19 cellular contexts compared by ENCODE assay signal in the genomic region with DNA sequence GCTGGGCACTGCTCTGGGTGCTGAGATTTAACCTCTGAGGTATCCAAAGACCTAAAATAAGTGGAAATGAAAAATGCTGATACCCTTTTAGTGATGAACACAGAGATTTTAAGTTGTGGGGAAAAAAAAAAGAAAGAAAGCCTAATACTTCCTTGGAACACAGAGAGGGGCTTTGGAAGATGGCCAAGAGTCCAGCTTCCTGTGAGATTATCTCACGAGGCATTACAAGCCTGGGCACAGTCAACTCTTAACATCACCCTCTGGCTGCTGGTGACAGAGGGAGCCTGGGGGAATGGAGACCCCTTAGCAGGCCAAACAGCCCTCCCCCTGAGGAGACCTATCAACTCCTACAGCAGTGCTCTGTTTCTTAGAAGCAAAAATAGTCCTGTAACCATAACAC. TPM values are rescaled to one million over a fixed set of nuclear protein-coding genes. Genes with fewer than 3 reads are reported as not detected.
DNase-seq lines count a peak whose midpoint lies in the region; ATAC-seq and TF ChIP-seq lines count a peak whose summit lies in the region.
"Had no signal": no experiment of that assay in that cellular context is flagged by ENCODE, and none has a peak within 500 bp of the region (broad histone marks: within the 10 kb centered on the region; RNA-seq: fewer than 3 reads in every experiment).

No MANE protein-coding gene starts in this region.

- TF ChIP-seq CTCF in SU-DHL-6 (IDR thresholded peaks at IDR 0.05; ENCODE audit: insufficient read depth, low read length, poor library complexity, severe bottlenecking) (no peak), left lung (IDR thresholded peaks at IDR 0.05) (no peak)
- TF ChIP-seq CTCF in activated CD8-positive, alpha-beta T cell treated with anti-CD3 and anti-CD28 coated beads for 36 hours (IDR thresholded peaks at IDR 0.05), result no peak

- no peaks in the 10 kb centered on the region for H3K79me2 ChIP-seq in SU-DHL-6 (ENCODE audit: insufficient read depth, low read length)

- no peaks in the 10 kb centered on the region for H3K9me2 ChIP-seq in SU-DHL-6 (replicated peaks; ENCODE audit: insufficient read depth, low read length)

- H3K9me3 ChIP-seq in SU-DHL-6 (ENCODE audit: insufficient read depth, low read length) (peaks cover 8% of the 10 kb centered on the region; the same call in 1 of the 2 replicates), left lung (no peaks in the 10 kb centered on the region)
- H3K9me3 ChIP-seq: suprapubic skin had no signal

- ATAC-seq in left lung (no peak), esophagus mucosa (no peak)
- ATAC-seq in activated CD8-positive, alpha-beta T cell treated with anti-CD3 and anti-CD28 coated beads for 36 hours, result no peak

- no peaks in the 10 kb centered on the region for H4K20me1 ChIP-seq in SU-DHL-6 (ENCODE audit: low read depth, low read length)

- peaks cover 38% of the 10 kb centered on the region for H3K4me1 Mint-ChIP-seq in activated CD4-positive, alpha-beta memory T cell treated with anti-CD3 and anti-CD28 coated beads for 36 hours (ENCODE audit: low read depth)
- H3K4me1 Mint-ChIP-seq in activated CD4-positive, alpha-beta memory T cell treated with anti-CD3 and anti-CD28 coated beads, Interleukin-2, amount 10 ng/mL, durations not matched to agents 7 days and 5 days, result peaks cover 31% of the 10 kb centered on the region
- peaks cover 38% of the 10 kb centered on the region for H3K4me1 Mint-ChIP-seq in activated CD8-positive, alpha-beta T cell treated with anti-CD3 and anti-CD28 coated beads for 36 hours (ENCODE audit: low read depth)

- peak overlapping the region; percentile 77 for H3K27ac Mint-ChIP-seq in activated CD4-positive, alpha-beta memory T cell treated with anti-CD3 and anti-CD28 coated beads for 36 hours
- no peak overlapping the region for H3K27ac Mint-ChIP-seq in activated CD4-positive, alpha-beta memory T cell treated with anti-CD3 and anti-CD28 coated beads, Interleukin-2, amount 10 ng/mL, durations not matched to agents 7 days and 5 days
- no peak overlapping the region for H3K27ac Mint-ChIP-seq in activated CD8-positive, alpha-beta T cell treated with anti-CD3 and anti-CD28 coated beads for 36 hours
- H3K27ac Mint-ChIP-seq: endodermal cell, H9 had no signal

- peak overlapping the region; percentile 91 for H3K4me2 ChIP-seq in SU-DHL-6 (ENCODE audit: low read depth, low read length, poor library complexity, severe bottlenecking)

- CTCF ChIA-PET in activated CD4-positive, alpha-beta memory T cell treated with anti-CD3 and anti-CD28 coated beads for 36 hours (lab: Charles Lee), result no interaction called here
- CTCF ChIA-PET in activated CD4-positive, alpha-beta memory T cell treated with anti-CD3 and anti-CD28 coated beads, Interleukin-2, amount 10 ng/mL, durations not matched to agents 7 days and 5 days (lab: Charles Lee), result no interaction called here
- CTCF ChIA-PET in activated CD8-positive, alpha-beta T cell treated with anti-CD3 and anti-CD28 coated beads for 36 hours (lab: Charles Lee), result no interaction called here

- H3K4me3 Mint-ChIP-seq in activated CD4-positive, alpha-beta memory T cell treated with anti-CD3 and anti-CD28 coated beads for 36 hours, result no peak overlapping the region
- H3K4me3 Mint-ChIP-seq in activated CD4-positive, alpha-beta memory T cell treated with anti-CD3 and anti-CD28 coated beads, Interleukin-2, amount 10 ng/mL, durations not matched to agents 7 days and 5 days, result no peak overlapping the region
- H3K4me3 Mint-ChIP-seq in activated CD8-positive, alpha-beta T cell treated with anti-CD3 and anti-CD28 coated beads for 36 hours, result no peak overlapping the region
- H3K4me3 Mint-ChIP-seq: activated naive CD8-positive, alpha-beta T cell treated with anti-CD3 and anti-CD28 coated beads, Interleukin-2, amount 10 ng/mL, durations not matched to agents 7 days and 5 days; endodermal cell; H9 had no signal

- no peak for DNase-seq in activated CD4-positive, alpha-beta memory T cell treated with anti-CD3 and anti-CD28 coated beads for 36 hours
- DNase-seq in activated CD4-positive, alpha-beta memory T cell treated with anti-CD3 and anti-CD28 coated beads, Interleukin-2, amount 10 ng/mL, durations not matched to agents 7 days and 5 days, result no peak
- no peak for DNase-seq in left lung
- DNase-seq in posterior cingulate gyrus, result no peak
- no peak for DNase-seq in activated CD8-positive, alpha-beta T cell treated with anti-CD3 and anti-CD28 coated beads for 36 hours
- DNase-seq: activated CD4-positive, CD25-positive, alpha-beta regulatory T cell; activated CD8-positive, alpha-beta memory T cell treated with anti-CD3 and anti-CD28 coated beads, Interleukin-2, amount 50 U/mL, for 4 hours; activated naive CD8-positive, alpha-beta T cell treated with anti-CD3 and anti-CD28 coated beads, Interleukin-2, amount 10 ng/mL, durations not matched to agents 7 days and 5 days; endodermal cell; H9; MM.1S; NCI-H2029; NCI-H69 had no signal

- H3K36me3 Mint-ChIP-seq in activated CD4-positive, alpha-beta memory T cell treated with anti-CD3 and anti-CD28 coated beads for 36 hours, result peaks cover 4% of the 10 kb centered on the region
- peaks cover 26% of the 10 kb centered on the region for H3K36me3 Mint-ChIP-seq in activated CD4-positive, alpha-beta memory T cell treated with anti-CD3 and anti-CD28 coated beads, Interleukin-2, amount 10 ng/mL, durations not matched to agents 7 days and 5 days (ENCODE audit: low read depth)
- H3K36me3 Mint-ChIP-seq in activated CD8-positive, alpha-beta T cell treated with anti-CD3 and anti-CD28 coated beads for 36 hours (ENCODE audit: low read depth), result peaks cover 13% of the 10 kb centered on the region

- no peaks in the 10 kb centered on the region for H3K27me3 Mint-ChIP-seq in activated CD4-positive, alpha-beta memory T cell treated with anti-CD3 and anti-CD28 coated beads for 36 hours
- H3K27me3 Mint-ChIP-seq in activated CD4-positive, alpha-beta memory T cell treated with anti-CD3 and anti-CD28 coated beads, Interleukin-2, amount 10 ng/mL, durations not matched to agents 7 days and 5 days, result no peaks in the 10 kb centered on the region
- no peaks in the 10 kb centered on the region for H3K27me3 Mint-ChIP-seq in activated CD8-positive, alpha-beta T cell treated with anti-CD3 and anti-CD28 coated beads for 36 hours
- H3K27me3 Mint-ChIP-seq: activated naive CD8-positive, alpha-beta T cell treated with anti-CD3 and anti-CD28 coated beads, Interleukin-2, amount 10 ng/mL, durations not matched to agents 7 days and 5 days had no signal

- H2AFZ ChIP-seq in SU-DHL-6 (ENCODE audit: low read depth, low read length, severe bottlenecking), result peak overlapping the region; percentile 56

- POLR2A ChIA-PET in activated CD4-positive, alpha-beta memory T cell treated with anti-CD3 and anti-CD28 coated beads for 36 hours (lab: Charles Lee), result no interaction called here
- POLR2A ChIA-PET in activated CD4-positive, alpha-beta memory T cell treated with anti-CD3 and anti-CD28 coated beads, Interleukin-2, amount 10 ng/mL, durations not matched to agents 7 days and 5 days (lab: Charles Lee), result no interaction called here
- POLR2A ChIA-PET in activated CD8-positive, alpha-beta T cell treated with anti-CD3 and anti-CD28 coated beads for 36 hours (lab: Charles Lee), result interaction anchor here (0.7 to 2.1 kb wide), 2 partner anchors 60 to 654 kb away, joined by 5 to 6 read pairs; no protein-coding TSS in a partner anchor

- H3K36me3 ChIP-seq in SU-DHL-6 (ENCODE audit: low read length), result peaks cover 9% of the 10 kb centered on the region
- no peaks in the 10 kb centered on the region for H3K36me3 ChIP-seq in left lung
- H3K36me3 ChIP-seq: suprapubic skin had no signal

- H3K4me1 ChIP-seq in left lung, result peaks cover 5 to 61% of the 10 kb centered on the region in 2 donors

- H3F3A ChIP-seq in SU-DHL-6 (ENCODE audit: insufficient read depth), result peaks cover 32% of the 10 kb centered on the region

- peak overlapping the region; percentile 7 for H3K4me3 ChIP-seq in SU-DHL-6 (ENCODE audit: insufficient read depth, low read length, poor library complexity, severe bottlenecking)
- H3K4me3 ChIP-seq in left lung, result no peak overlapping the region
- H3K4me3 ChIP-seq: suprapubic skin had no signal

- intact Hi-C loops in activated CD4-positive, alpha-beta memory T cell treated with anti-CD3 and anti-CD28 coated beads for 36 hours (cut with micrococcal nuclease), result no loop called here
- intact Hi-C loops in left lung (cut with DNase I) (no loop called here), posterior cingulate gyrus (cut with DNase I) (no loop called here)
- intact Hi-C loops in activated CD8-positive, alpha-beta T cell treated with anti-CD3 and anti-CD28 coated beads for 36 hours (cut with micrococcal nuclease), result no loop called here

- H3K27me3 ChIP-seq in SU-DHL-6 (ENCODE audit: low read length) (no peaks in the 10 kb centered on the region), left lung (no peaks in the 10 kb centered on the region)
- H3K27me3 ChIP-seq: suprapubic skin had no signal

- H3K9me3 Mint-ChIP-seq in activated CD4-positive, alpha-beta memory T cell treated with anti-CD3 and anti-CD28 coated beads for 36 hours, result peaks cover 4% of the 10 kb centered on the region
- H3K9me3 Mint-ChIP-seq in activated CD4-positive, alpha-beta memory T cell treated with anti-CD3 and anti-CD28 coated beads, Interleukin-2, amount 10 ng/mL, durations not matched to agents 7 days and 5 days, result no peaks in the 10 kb centered on the region
- peaks cover 4% of the 10 kb centered on the region for H3K9me3 Mint-ChIP-seq in activated CD8-positive, alpha-beta T cell treated with anti-CD3 and anti-CD28 coated beads for 36 hours
- H3K9me3 Mint-ChIP-seq: activated naive CD8-positive, alpha-beta T cell treated with anti-CD3 and anti-CD28 coated beads, Interleukin-2, amount 10 ng/mL, durations not matched to agents 7 days and 5 days had no signal

- H3K9ac ChIP-seq in SU-DHL-6 (ENCODE audit: low read length), result peak overlapping the region; percentile 37

- H3K27ac ChIP-seq in SU-DHL-6 (ENCODE audit: low read depth, low read length) (peak overlapping the region; percentile 87), left lung (peak overlapping the region; percentile 59 to 91), temporal lobe (ENCODE audit: low read depth, low read length) (peak overlapping the region; percentile 12)
- H3K27ac ChIP-seq: RWPE1, suprapubic skin had no signal

RNA-seq across cellular contexts. Expression of gene BTN2A1, which starts 19.7 kb away (rescaled TPM):
- total RNA-seq in activated CD4-positive, alpha-beta memory T cell treated with anti-CD3 and anti-CD28 coated beads for 36 hours, result 10 to 100 TPM; 17.6 to 19.6 TPM
- 10 to 100 TPM; 28.2 to 31.0 TPM for total RNA-seq in activated CD4-positive, alpha-beta memory T cell treated with anti-CD3 and anti-CD28 coated beads, Interleukin-2, amount 10 ng/mL, durations not matched to agents 7 days and 5 days
- 10 to 100 TPM; 17.5 to 34.7 TPM for total RNA-seq in left lung
- 11.1 TPM for total RNA-seq in temporal lobe
- 8.1 TPM for total RNA-seq in esophagus mucosa
- total RNA-seq in activated CD8-positive, alpha-beta T cell treated with anti-CD3 and anti-CD28 coated beads for 36 hours, result 10 to 100 TPM; 14.2 to 16.2 TPM

RNA-seq across cellular contexts. Expression of gene BTN1A1, which starts 22.7 kb away (rescaled TPM):
- total RNA-seq in activated CD4-positive, alpha-beta memory T cell treated with anti-CD3 and anti-CD28 coated beads for 36 hours, result not detected
- not detected for total RNA-seq in activated CD4-positive, alpha-beta memory T cell treated with anti-CD3 and anti-CD28 coated beads, Interleukin-2, amount 10 ng/mL, durations not matched to agents 7 days and 5 days
- total RNA-seq in left lung (not detected), temporal lobe (not detected), esophagus mucosa (not detected)
- total RNA-seq in activated CD8-positive, alpha-beta T cell treated with anti-CD3 and anti-CD28 coated beads for 36 hours, result under 1 TPM in 1 of 2 experiments, not detected in 1; 0.11 TPM
- total RNA-seq: liver, suprapubic skin had no signal

RNA-seq across cellular contexts. Expression of gene BTN3A3, which starts 37.1 kb away (rescaled TPM):
- 10 to 100 TPM; 31.3 to 36.0 TPM for total RNA-seq in activated CD4-positive, alpha-beta memory T cell treated with anti-CD3 and anti-CD28 coated beads for 36 hours
- total RNA-seq in activated CD4-positive, alpha-beta memory T cell treated with anti-CD3 and anti-CD28 coated beads, Interleukin-2, amount 10 ng/mL, durations not matched to agents 7 days and 5 days, result 10 to 100 TPM; 63.5 to 63.6 TPM
- total RNA-seq in left lung (10 to 100 TPM; 41.1 to 54.7 TPM), temporal lobe (0.74 TPM), esophagus mucosa (4.2 TPM)
- 10 to 100 TPM; 42.2 to 50.6 TPM for total RNA-seq in activated CD8-positive, alpha-beta T cell treated with anti-CD3 and anti-CD28 coated beads for 36 hours

Comparison
In these comparisons a context has a peak if more than half of its experiments do, and no peak if none do; other contexts are left out.
1. H3K27ac ChIP-seq: peak in every context shown above with its lines; median percentile 87 in SU-DHL-6; 75 in left lung; 12 in temporal lobe.